ENCODE assay signal across 9 cellular contexts in genomic region chr9:36597412-36598178, GRCh38. TPM values are rescaled to one million over a fixed set of nuclear protein-coding genes. Genes with fewer than 3 reads are reported as not detected.
DNase-seq lines count a peak whose midpoint lies in the region; ATAC-seq, FAIRE-seq and TF ChIP-seq lines count a peak whose summit lies in the region.
"Had no signal": no experiment of that assay in that cellular context is flagged by ENCODE, and none has a peak within 500 bp of the region (broad histone marks: within the 10 kb centered on the region; RNA-seq: fewer than 3 reads in every experiment).

No MANE protein-coding gene starts in this region.

- peaks cover 98% of the 10 kb centered on the region for H3K36me3 ChIP-seq in OCI-LY7 (ENCODE audit: insufficient read depth, low read length)
- no peaks in the 10 kb centered on the region for H3K36me3 ChIP-seq in thoracic aorta

- TF ChIP-seq CTCF in GM12864 (IDR thresholded peaks at IDR 0.05; ENCODE audit: low read depth, low read length, missing control alignments) (peak; percentile 69), OCI-LY7 (conservative IDR thresholded peaks at IDR 0.05; ENCODE audit: low read length) (peak; percentile 76), fibroblast of pulmonary artery (IDR thresholded peaks at IDR 0.05; ENCODE audit: low read length, missing control alignments) (peak; percentile 92), thoracic aorta (IDR thresholded peaks at IDR 0.05) (peak; percentile 30)

- no peaks in the 10 kb centered on the region for H3K9me3 ChIP-seq in OCI-LY7 (ENCODE audit: low read length)
- H3K9me3 ChIP-seq in thoracic aorta = no peaks in the 10 kb centered on the region

- H3K4me3 ChIP-seq in GM12864 (ENCODE audit: low read depth, low read length) = no peak overlapping the region
- H3K4me3 ChIP-seq in OCI-LY7 (ENCODE audit: low read depth, low read length, poor library complexity, severe bottlenecking) = no peak overlapping the region
- no peak overlapping the region for H3K4me3 ChIP-seq in fibroblast of pulmonary artery (replicated peaks; ENCODE audit: low read depth, low read length)
- no peak overlapping the region for H3K4me3 ChIP-seq in thoracic aorta

- intact Hi-C loops in OCI-LY7 (cut with micrococcal nuclease; ENCODE audit: unreplicated experiment) = no loop called here

- peak; percentile 92 for FAIRE-seq in A204.1 (lab: Jason Lieb, UNC)

- ATAC-seq in thoracic aorta (ENCODE audit: insufficient number of reproducible peaks, low FRiP score, low read depth) = no peak
- no peak for ATAC-seq in HG03460 (IDR thresholded peaks at IDR 0.05; ENCODE audit: unreplicated experiment)

- no peaks in the 10 kb centered on the region for H3K27me3 ChIP-seq in thoracic aorta (replicated peaks; ENCODE audit: insufficient read depth)

- H2AFZ ChIP-seq in OCI-LY7 (ENCODE audit: low read length) = no peak overlapping the region

- no peaks in the 10 kb centered on the region for H3K9me2 ChIP-seq in OCI-LY7 (ENCODE audit: insufficient read depth, low read length)

- H3K79me2 ChIP-seq in OCI-LY7 (ENCODE audit: insufficient read depth, low read depth, low read length) = no peaks in the 10 kb centered on the region

- CTCF ChIA-PET in OCI-LY7 (lab: Charles Lee; ENCODE audit: unreplicated experiment) = interaction anchor here (0.6 kb wide), 1 partner anchor 457 kb away, joined by 3 read pairs; no protein-coding TSS in a partner anchor

- DNase-seq in GM12864 (ENCODE audit: low read depth) (no peak), OCI-LY7 (ENCODE audit: low spot score) (peak; percentile 47), fibroblast of pulmonary artery (ENCODE audit: low read depth) (peak; percentile 82), thoracic aorta (ENCODE audit: low spot score) (no peak), activated gamma-delta T cell treated with Interleukin-2 at 50 U/mL for 16 hours (no peak)
- no peak for DNase-seq in activated CD4-positive, alpha-beta T cell treated with anti-CD3 and anti-CD28 coated beads, Interleukin-2, amount 50 U/mL, for 48 hours

- no peaks in the 10 kb centered on the region for H4K20me1 ChIP-seq in OCI-LY7 (ENCODE audit: insufficient read depth, low read length)

- no peak overlapping the region for H3K4me2 ChIP-seq in OCI-LY7 (ENCODE audit: low read length)

- BruUV-seq in OCI-LY7 (replicated peaks; lab: Mats Ljungman, UMichigan) = no TSS peak

- H3K27ac ChIP-seq in OCI-LY7 (ENCODE audit: low read depth, low read length, poor library complexity, severe bottlenecking) (no peak overlapping the region), thoracic aorta (no peak overlapping the region)
- H3K27ac ChIP-seq: epithelial cell of prostate had no signal

- POLR2A ChIA-PET in OCI-LY7 (lab: Charles Lee) = interaction anchor here (0.6 to 1.4 kb wide), 3 partner anchors 14 to 733 kb away, joined by 3 to 5 read pairs (median 4); no protein-coding TSS in a partner anchor

- H3K4me1 ChIP-seq in OCI-LY7 (ENCODE audit: insufficient read depth, low read length, poor library complexity, severe bottlenecking) = no peaks in the 10 kb centered on the region
- no peaks in the 10 kb centered on the region for H3K4me1 ChIP-seq in thoracic aorta (ENCODE audit: control insufficient read depth in 1 of 2, low read depth in 2 of 2)

RNA-seq across cellular contexts. Expression of gene MELK, which starts 24.9 kb away (rescaled TPM):
- 47.9 and 48.9 TPM in 2 replicates for total RNA-seq in OCI-LY7 (2014; rRNA removed; shearing (Covaris generic))
- total RNA-seq in OCI-LY7 (2022) = 58.7 and 63.2 TPM in 2 replicates
- total RNA-seq in thoracic aorta = 1 to 10 TPM in 1 of 2 donors, not detected in 1; 2.2 TPM

Comparison
In these comparisons a context has a peak if more than half of its experiments do, and no peak if none do; other contexts are left out.
1. DNase-seq: peak in OCI-LY7 (single experiment) and fibroblast of pulmonary artery (single experiment); none in GM12864 (single experiment), thoracic aorta (single experiment), activated gamma-delta T cell treated with Interleukin-2 at 50 U/mL for 16 hours (single experiment) and activated CD4-positive, alpha-beta T cell treated with anti-CD3 and anti-CD28 coated beads, Interleukin-2, amount 50 U/mL, for 48 hours (0 of 2).
2. CTCF ChIP-seq: peak in every context shown above with its lines; median percentile 92 in fibroblast of pulmonary artery; 76 in OCI-LY7; 69 in GM12864; 30 in thoracic aorta.
3. RNA of gene MELK, which starts 24.9 kb away (total RNA-seq): 47.9 to 63.2 TPM in OCI-LY7; 2.2 TPM in thoracic aorta; every median in the first group is over 10 times any median in the second.